Comparison of ENCODE assay signal across 13 cellular contexts in genomic region chr14:68349900-68350323, GRCh38.
A peak's percentile ranks its signal among the peaks of the same experiment; 100 is the strongest.
DNase-seq lines count a peak whose midpoint lies in the region; ATAC-seq and TF ChIP-seq lines count a peak whose summit lies in the region.
"Had no signal": no experiment of that assay in that cellular context is flagged by ENCODE, and none has a peak within 500 bp of the region (broad histone marks: within the 10 kb centered on the region; RNA-seq: fewer than 3 reads in every experiment).

No MANE protein-coding gene starts in this region.

- H3K18ac ChIP-seq in mesenchymal stem cell (ENCODE audit: low read depth in 1 of 2, low read length in 2 of 2): no peak overlapping the region

- H3K23ac ChIP-seq in mesenchymal stem cell (ENCODE audit: low read length in 2 of 2): no peak overlapping the region

- no peak overlapping the region for H2BK5ac ChIP-seq in mesenchymal stem cell (ENCODE audit: low read depth, low read length, poor library complexity, severe bottlenecking)

- peaks cover 0 to 18% (median 0%) of the 10 kb centered on the region in 11 experiments; a peak in 4 of 22 replicates for H3K36me3 ChIP-seq in BLaER1 treated with 17β-estradiol and CSF1 and Interleukin-3, amounts not matched to agents 10 nM and 100 nM
- H3K36me3 ChIP-seq in mesenchymal stem cell (ENCODE audit: control insufficient read depth in 1 of 2, insufficient read depth in 2 of 2, low read depth in 1 of 2, low read length in 2 of 2): no peaks in the 10 kb centered on the region

- no peak overlapping the region for H2AK5ac ChIP-seq in mesenchymal stem cell (ENCODE audit: low read length, severe bottlenecking)

- no peak overlapping the region for H3K14ac ChIP-seq in mesenchymal stem cell (ENCODE audit: low read length in 2 of 2)

- H2AFZ ChIP-seq in mesenchymal stem cell (ENCODE audit: low read depth, low read length): no peak overlapping the region

- no peak for ATAC-seq in HG03520 (IDR thresholded peaks at IDR 0.05; ENCODE audit: unreplicated experiment)
- ATAC-seq: activated CD8-positive, alpha-beta T cell treated with anti-CD3 and anti-CD28 coated beads, Interleukin-2, amount 10 ng/mL, durations not matched to agents 7 days and 5 days had no signal

- peak overlapping the region; percentile 70 to 89 (median 77) for H3K4me2 ChIP-seq in BLaER1 treated with 17β-estradiol and CSF1 and Interleukin-3, amounts not matched to agents 10 nM and 100 nM
- H3K4me2 ChIP-seq in mesenchymal stem cell (ENCODE audit: low read length, poor library complexity, severe bottlenecking): no peak overlapping the region

- no peak overlapping the region for H2BK12ac ChIP-seq in mesenchymal stem cell (ENCODE audit: low read length in 2 of 2)

- peak overlapping the region; percentile 15 for H2BK120ac ChIP-seq in mesenchymal stem cell (ENCODE audit: low read depth, low read length)

- peak overlapping the region in 10 of 11 experiments; percentile 29 to 75 (median 72); a peak in 19 of 22 replicates for H3K27ac ChIP-seq in BLaER1 treated with 17β-estradiol and CSF1 and Interleukin-3, amounts not matched to agents 10 nM and 100 nM
- no peak overlapping the region for H3K27ac ChIP-seq in mesenchymal stem cell (ENCODE audit: low read length, poor library complexity, severe bottlenecking)

- DNase-seq in NCI-H2081 treated with DMSO at 0.1 percent for 48 hours (lab: John Stamatoyannopoulos, UW) (peak; percentile 85), astrocyte of the spinal cord (ENCODE audit: low read depth, low spot score) (peak; percentile 84), mesenchymal stem cell (peak; percentile 93), NCI-H524 treated with DMSO at 0.1 percent for 48 hours (lab: John Stamatoyannopoulos, UW) (no peak), GM13976 (ENCODE audit: low spot score) (no peak), A172 (ENCODE audit: low spot score) (no peak)
- DNase-seq: activated CD8-positive, alpha-beta T cell treated with anti-CD3 and anti-CD28 coated beads, Interleukin-2, amount 10 ng/mL, durations not matched to agents 7 days and 5 days; central memory CD4-positive, alpha-beta T cell; NCI-H226; occipital lobe; RPMI8226 had no signal

- TF ChIP-seq CTCF in astrocyte of the spinal cord (IDR thresholded peaks at IDR 0.05; ENCODE audit: low read depth, low read length) (no peak), GM13976 (IDR thresholded peaks at IDR 0.05; ENCODE audit: borderline replicate concordance, control extremely low read depth, extremely low read depth, insufficient read depth, missing control alignments) (no peak)

- peak overlapping the region in 3 of 10 experiments; percentile 7 to 12 (median 7); a peak in 1 of 20 replicates for H3K4me3 ChIP-seq in BLaER1 treated with 17β-estradiol and CSF1 and Interleukin-3, amounts not matched to agents 10 nM and 100 nM
- H3K4me3 ChIP-seq in astrocyte of the spinal cord (ENCODE audit: low read depth, low read length) (no peak overlapping the region), mesenchymal stem cell (ENCODE audit: insufficient read depth in 1 of 2, low read depth in 1 of 2, low read length in 2 of 2) (no peak overlapping the region)

- no peak overlapping the region for H3K4ac ChIP-seq in mesenchymal stem cell (ENCODE audit: low read depth in 1 of 2, low read length in 2 of 2)

- in situ Hi-C loops in astrocyte of the spinal cord (cut with HindIII; ENCODE audit: low sequenced_read_pairs) (no loop called here), GM13976 (cut with MboI; ENCODE audit: low sequenced_read_pairs, unreplicated experiment) (no loop called here)

- WGBS in mesenchymal stem cell: 0% methylated on average over 4 of the region's 5 CpGs

- H2BK15ac ChIP-seq in mesenchymal stem cell (ENCODE audit: low read depth, poor library complexity, severe bottlenecking): no peak overlapping the region

- peaks cover 21 to 52% (median 46%) of the 10 kb centered on the region in 11 experiments; a peak in 21 of 22 replicates for H3K9me3 ChIP-seq in BLaER1 treated with 17β-estradiol and CSF1 and Interleukin-3, amounts not matched to agents 10 nM and 100 nM (replicated peaks in 1 of 11)
- H3K9me3 ChIP-seq in mesenchymal stem cell (ENCODE audit: control insufficient read depth, low read length): no peaks in the 10 kb centered on the region

- peak overlapping the region in 9 of 11 experiments; percentile 1 to 68 (median 43); a peak in 13 of 22 replicates for H3K9ac ChIP-seq in BLaER1 treated with 17β-estradiol and CSF1 and Interleukin-3, amounts not matched to agents 10 nM and 100 nM
- no peak overlapping the region for H3K9ac ChIP-seq in mesenchymal stem cell (ENCODE audit: low read length)

- H3K4me1 ChIP-seq in BLaER1 treated with 17β-estradiol and CSF1 and Interleukin-3, amounts not matched to agents 10 nM and 100 nM: peaks cover 28 to 66% (median 40%) of the 10 kb centered on the region in 10 experiments
- H3K4me1 ChIP-seq in mesenchymal stem cell (ENCODE audit: control insufficient read depth, insufficient read depth, low read depth, low read length): no peaks in the 10 kb centered on the region

- H4K8ac ChIP-seq in mesenchymal stem cell (ENCODE audit: low read length): no peak overlapping the region

- H3K79me1 ChIP-seq in mesenchymal stem cell (replicated peaks; ENCODE audit: low read length, poor library complexity, severe bottlenecking): no peaks in the 10 kb centered on the region

- no peak overlapping the region for H4K91ac ChIP-seq in mesenchymal stem cell (ENCODE audit: low read length)

- H3K27me3 ChIP-seq in BLaER1 treated with 17β-estradiol and CSF1 and Interleukin-3, amounts not matched to agents 10 nM and 100 nM: no peaks in the 10 kb centered on the region
- H3K27me3 ChIP-seq in mesenchymal stem cell (ENCODE audit: control insufficient read depth in 1 of 2, insufficient read depth in 1 of 2, low read length in 2 of 2): no peaks in the 10 kb centered on the region

- H4K20me1 ChIP-seq in BLaER1 treated with 17β-estradiol and CSF1 and Interleukin-3, amounts not matched to agents 10 nM and 100 nM: no peaks in the 10 kb centered on the region

Comparison
In these comparisons a context has a peak if more than half of its experiments do, and no peak if none do; other contexts are left out.
1. DNase-seq: peak in NCI-H2081 treated with DMSO at 0.1 percent for 48 hours (single experiment), astrocyte of the spinal cord (single experiment) and mesenchymal stem cell (single experiment); none in NCI-H524 treated with DMSO at 0.1 percent for 48 hours (single experiment), GM13976 (single experiment) and A172 (single experiment).